In genomic region chr15:52481915-52482314, GRCh38 we compare ENCODE assay signal across 8 cellular contexts. TPM values are rescaled to one million over a fixed set of nuclear protein-coding genes. Genes with fewer than 3 reads are reported as not detected.
DNase-seq lines count a peak whose midpoint lies in the region; ATAC-seq and TF ChIP-seq lines count a peak whose summit lies in the region.

No MANE protein-coding gene starts in this region.

- no peak for TF ChIP-seq POLR2A in erythroblast (IDR thresholded peaks at IDR 0.05; ENCODE audit: low read length)

- peak; percentile 19 for DNase-seq in stimulated activated CD4-positive, alpha-beta T cell treated with anti-CD3 and anti-CD28 coated beads, Interleukin-2, amount 100 ng/mL, for 4 hours (ENCODE audit: low read depth)
- no peak for DNase-seq in stimulated activated CD4-positive, alpha-beta T cell treated with anti-CD3 and anti-CD28 coated beads, Interleukin-2, amount 100 ng/mL, for 48 hours
- peak; percentile 91 for DNase-seq in RPMI7951 (ENCODE audit: low read depth)
- peak; percentile 49 for DNase-seq in brain pericyte (ENCODE audit: low read depth, low spot score)
- DNase-seq in non-pigmented ciliary epithelial cell (ENCODE audit: low read depth) = peak; percentile 82
- no peak for DNase-seq in NCI-H1930 (lab: John Stamatoyannopoulos, UW)
- DNase-seq in erythroblast (lab: John Stamatoyannopoulos, UW) = no peak

- peak; percentile 95 for ATAC-seq in HG02970 (IDR thresholded peaks at IDR 0.05; ENCODE audit: low FRiP score, unreplicated experiment)

RNA-seq across cellular contexts. Expression of gene MYO5A, which starts 46.8 kb away (rescaled TPM):
- total RNA-seq in RPMI7951 (2014; rRNA removed; shearing (Covaris generic)) = 49.1 and 54.3 TPM in 2 replicates

Comparison
In these comparisons a context has a peak if more than half of its experiments do, and no peak if none do; other contexts are left out.
1. DNase-seq: peak in stimulated activated CD4-positive, alpha-beta T cell treated with anti-CD3 and anti-CD28 coated beads, Interleukin-2, amount 100 ng/mL, for 4 hours (single experiment), RPMI7951 (single experiment), brain pericyte (single experiment) and non-pigmented ciliary epithelial cell (single experiment); none in stimulated activated CD4-positive, alpha-beta T cell treated with anti-CD3 and anti-CD28 coated beads, Interleukin-2, amount 100 ng/mL, for 48 hours (0 of 2), NCI-H1930 (0 of 2) and erythroblast (0 of 2).